ENCODE assay signal across 12 cellular contexts in the genomic region with DNA sequence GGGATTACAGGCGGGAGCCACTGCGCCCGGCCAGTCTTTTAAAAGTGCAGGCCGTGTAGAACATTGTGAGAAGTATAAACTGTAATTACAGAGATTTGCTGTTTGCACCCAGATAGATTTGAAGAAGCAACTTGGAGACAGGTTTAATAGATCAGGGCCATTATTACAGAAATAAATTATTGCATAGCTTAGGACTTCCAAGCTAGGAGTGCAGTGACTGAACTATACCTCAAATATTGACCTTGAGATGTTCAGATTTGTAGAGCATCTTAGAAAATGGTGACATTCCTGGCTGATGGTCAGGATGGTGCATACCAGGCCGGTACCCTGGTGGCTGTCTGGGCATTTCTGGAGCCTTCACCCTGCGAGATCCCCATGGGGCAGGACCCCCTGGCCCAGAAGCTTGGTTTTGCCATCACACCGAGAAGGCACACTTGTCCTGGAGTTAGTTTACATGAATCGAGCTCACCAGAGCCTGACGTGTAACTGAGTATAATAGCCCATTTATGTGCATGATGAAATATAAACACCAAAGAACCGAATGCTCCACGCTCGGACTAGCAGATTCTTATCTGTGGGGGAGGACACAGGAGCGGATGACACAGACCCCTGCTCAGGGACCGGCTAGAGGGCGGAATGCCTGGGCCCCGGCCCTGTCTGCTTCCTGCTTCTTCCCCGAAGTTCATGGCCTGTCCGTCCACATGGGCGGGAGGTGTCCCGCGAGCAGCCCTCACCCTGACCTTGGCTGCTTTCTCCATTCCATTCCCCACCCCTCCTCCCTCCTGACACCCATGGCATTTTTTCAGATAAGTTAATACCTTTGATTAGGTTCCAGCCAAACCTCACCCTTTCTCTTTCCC. TPM values are rescaled to one million over a fixed set of nuclear protein-coding genes. Genes with fewer than 3 reads are reported as not detected.
DNase-seq lines count a peak whose midpoint lies in the region; ATAC-seq and TF ChIP-seq lines count a peak whose summit lies in the region.
"Had no signal": no experiment of that assay in that cellular context is flagged by ENCODE, and none has a peak within 500 bp of the region (broad histone marks: within the 10 kb centered on the region; RNA-seq: fewer than 3 reads in every experiment).

No MANE protein-coding gene starts in this region.

- CTCF ChIA-PET in IMR-90 (lab: Yijun Ruan, JAX): interaction anchor here (0.6 to 0.7 kb wide), 3 partner anchors 60 to 1646 kb away, joined by 3 read pairs; no protein-coding TSS in a partner anchor

- DNase-seq in IMR-90 (peak; percentile 89), chondrocyte (ENCODE audit: low spot score) (no peak), left lobe of liver (ENCODE audit: low spot score) (peak; percentile 60), spleen (no peak), glomerular visceral epithelial cell (ENCODE audit: extremely low spot score) (no peak), DMS53 treated with DMSO at 0.1 percent for 48 hours (lab: John Stamatoyannopoulos, UW; ENCODE audit: unreplicated experiment) (no peak)
- DNase-seq in activated CD4-positive, alpha-beta T cell treated with anti-CD3 and anti-CD28 coated beads for 1 hour: no peak
- DNase-seq: DMS79 treated with DMSO at 0.1 percent for 48 hours, NCI-H1417, T-helper 2 cell had no signal

- peak overlapping the region; percentile 57 for H4K5ac ChIP-seq in IMR-90 (ENCODE audit: low read depth, low read length)

- H3K79me1 ChIP-seq in IMR-90 (ENCODE audit: low read depth in 1 of 2, low read length in 2 of 2): no peaks in the 10 kb centered on the region

- H3K56ac ChIP-seq in IMR-90 (ENCODE audit: extremely low read depth, insufficient read depth, low read length): 0 out of 2 replicates have a peak overlapping the region, but pooled peaks have one; percentile 16

- peak overlapping the region; percentile 62 to 90 for H4K8ac ChIP-seq in IMR-90 (ENCODE audit: low read depth in 2 of 2, low read length in 2 of 2)

- peak overlapping the region; percentile 71 for H3K27ac Mint-ChIP-seq in chondrocyte (ENCODE audit: unreplicated experiment)
- H3K27ac Mint-ChIP-seq: activated T-helper 2 cell treated with anti-CD3 and anti-CD28 coated beads, Interferon-gamma antibody, Interleukin-2, Interleukin-4, amounts not matched to agents 10 μg/mL and 5 μg/mL and 100 μg/mL, durations not matched to agents 14 hours and 24 hours and 36 hours had no signal

- peak overlapping the region; percentile 83 for H3K27ac ChIP-seq in IMR-90 (ENCODE audit: insufficient read depth, low read length)
- H3K27ac ChIP-seq in spleen: peak overlapping the region; percentile 35 to 94 (median 87)

- H3K4me1 ChIP-seq in IMR-90 (ENCODE audit: control insufficient read depth, insufficient read depth, low read length) (peaks cover 25% of the 10 kb centered on the region), spleen (peaks cover 4 to 72% (median 32%) of the 10 kb centered on the region in 6 donors)

- BruUV-seq in IMR-90 (replicated peaks; lab: Mats Ljungman, UMichigan): no TSS peak

- peak overlapping the region; percentile 64 for H3K18ac ChIP-seq in IMR-90 (ENCODE audit: low read depth, low read length)

- H2AK5ac ChIP-seq in IMR-90 (ENCODE audit: low read depth, low read length): peak overlapping the region; percentile 83

- H2AK9ac ChIP-seq in IMR-90 (replicated peaks; ENCODE audit: low read depth, low read length, poor library complexity): peak overlapping the region; percentile 70

- in situ Hi-C loops in IMR-90 (cut with MboI; ENCODE audit: low sequenced_read_pairs): no loop called here

- H3K23ac ChIP-seq in IMR-90 (ENCODE audit: low read depth, low read length): peak overlapping the region; percentile 89

- TF ChIP-seq POLR2A in IMR-90 (IDR thresholded peaks at IDR 0.05; ENCODE audit: low read depth, low read length) (no peak), spleen (IDR thresholded peaks at IDR 0.05) (no peak)

- TF ChIP-seq CTCF in IMR-90 (conservative IDR thresholded peaks at IDR 0.05; ENCODE audit: low read depth, low read length): no peak; the same call in 1 of the 2 replicates
- TF ChIP-seq CTCF in chondrocyte (IDR thresholded peaks at IDR 0.05): no peak
- TF ChIP-seq CTCF in spleen (IDR thresholded peaks at IDR 0.05 in 8 of 11, conservative IDR thresholded peaks at IDR 0.05 in 3 of 11): no peak

- no peaks in the 10 kb centered on the region for H3K9me3 Mint-ChIP-seq in chondrocyte (ENCODE audit: low read depth)
- H3K9me3 Mint-ChIP-seq: activated T-helper 2 cell treated with anti-CD3 and anti-CD28 coated beads, Interferon-gamma antibody, Interleukin-2, Interleukin-4, amounts not matched to agents 10 μg/mL and 5 μg/mL and 100 μg/mL, durations not matched to agents 14 hours and 24 hours and 36 hours had no signal

- H3K36me3 ChIP-seq in IMR-90 (ENCODE audit: control insufficient read depth, insufficient read depth, low read length): no peaks in the 10 kb centered on the region
- H3K36me3 ChIP-seq in spleen: no peaks in the 10 kb centered on the region

- H3K36me3 Mint-ChIP-seq in chondrocyte (ENCODE audit: low read depth): no peaks in the 10 kb centered on the region

- H3K27me3 ChIP-seq in IMR-90 (ENCODE audit: control insufficient read depth, insufficient read depth, low read length) (no peaks in the 10 kb centered on the region), spleen (replicated peaks in 1 of 7) (peaks cover 0 to 3% (median 0%) of the 10 kb centered on the region in 7 donors)

- H4K20me1 ChIP-seq in IMR-90 (ENCODE audit: insufficient read depth, low read length): no peaks in the 10 kb centered on the region

- intact Hi-C loops in IMR-90 (cut with micrococcal nuclease) (loop anchor here (1.0 kb wide), 1 partner anchor 31 kb away; no protein-coding TSS in a partner anchor), spleen (cut with DNase I; ENCODE audit: low total_unique reads) (no loop called here)

- H2BK120ac ChIP-seq in IMR-90 (ENCODE audit: low read depth, low read length): peak overlapping the region; percentile 89

- dilution Hi-C loops in IMR-90 (cut with HindIII; ENCODE audit: low sequenced_read_pairs, unreplicated experiment): no loop called here

- H3K4ac ChIP-seq in IMR-90 (ENCODE audit: low read depth, low read length): peak overlapping the region; percentile 85

- peak; percentile 83 for ATAC-seq in IMR-90 (ENCODE audit: low read depth)
- peak; percentile 47 for ATAC-seq in left lobe of liver
- no peak for ATAC-seq in HG03565 (IDR thresholded peaks at IDR 0.05; ENCODE audit: unreplicated experiment)

- H3K9me3 ChIP-seq in IMR-90 (ENCODE audit: control insufficient read depth, insufficient read depth, low read length) (no peaks in the 10 kb centered on the region), spleen (no peaks in the 10 kb centered on the region)

- peak overlapping the region; percentile 70 for H2BK20ac ChIP-seq in IMR-90 (ENCODE audit: low read depth, low read length)

- peak overlapping the region; percentile 62 for H3K4me2 ChIP-seq in IMR-90 (ENCODE audit: low read depth, low read length)

- H3K14ac ChIP-seq in IMR-90 (replicated peaks; ENCODE audit: low read depth, low read length): peak overlapping the region; percentile 58

- peak overlapping the region; percentile 94 for H2BK15ac ChIP-seq in IMR-90 (ENCODE audit: low read depth, low read length)

- no peak overlapping the region for H3K4me3 ChIP-seq in IMR-90 (ENCODE audit: insufficient read depth, low read depth, low read length)
- peak overlapping the region in 1 of 8 donors; percentile 2 for H3K4me3 ChIP-seq in spleen

- TF ChIP-seq RAD21 in IMR-90 (IDR thresholded peaks at IDR 0.05; ENCODE audit: low read length): no peak

- H2BK5ac ChIP-seq in IMR-90 (ENCODE audit: low read depth, low read length, poor library complexity, severe bottlenecking): peak overlapping the region; percentile 35

- H3K9ac ChIP-seq in IMR-90 (ENCODE audit: low read depth, low read length): peak overlapping the region; percentile 31; the same call in 1 of the 2 replicates

- H2AFZ ChIP-seq in IMR-90 (replicated peaks; ENCODE audit: low read length, poor library complexity): peak overlapping the region; percentile 94

- no peak overlapping the region for H3K4me3 Mint-ChIP-seq in chondrocyte (ENCODE audit: unreplicated experiment)

- H3K4me1 Mint-ChIP-seq in chondrocyte (ENCODE audit: low read depth): peaks cover 35% of the 10 kb centered on the region

- H3K9me1 ChIP-seq in IMR-90 (ENCODE audit: insufficient read depth, low read length): peaks cover 15% of the 10 kb centered on the region

- H4K91ac ChIP-seq in IMR-90 (ENCODE audit: insufficient read depth, low read depth, low read length): peak overlapping the region; percentile 83

- WGBS in IMR-90 (ENCODE audit: extremely low coverage in 2 of 2, insufficient read length in 1 of 2), 2 experiments: 13% methylated on average over 9 of the region's 21 CpGs; no CpG with 5 or more reads in 1 of the 2 experiments
- WGBS in spleen, 5 donors: 64 to 80% (median 74%) methylated on average over 19 to 21 of the region's 21 CpGs

- POLR2A ChIA-PET in IMR-90 (lab: Charles Lee; ENCODE audit: unreplicated experiment): no interaction called here

- no peaks in the 10 kb centered on the region for H3K27me3 Mint-ChIP-seq in chondrocyte (ENCODE audit: low read depth)

TF ChIP-seq in IMR-90, 13 proteins besides CTCF, POLR2A, EP300 and RAD21 (continues in another document):
- TF ChIP-seq BHLHE40 (IDR thresholded peaks at IDR 0.05; ENCODE audit: low read depth, low read length) (peak; percentile 42; the same call in 1 of the 2 replicates), MXI1 (IDR thresholded peaks at IDR 0.05; ENCODE audit: borderline replicate concordance, low read depth, low read length) (no peak)

RNA-seq across cellular contexts. Expression of a gene that starts 32.1 kb away (rescaled TPM):
- total RNA-seq in IMR-90 (2012; rRNA removed) (0.90 and 1.9 TPM in 2 replicates), chondrocyte (5.8 to 11.8 TPM (median 6.5 TPM) in 3 replicates), left lobe of liver (6.8 TPM), spleen (1 to 10 TPM; 1.2 to 8.3 (median 3.8) TPM)
- polyA plus RNA-seq in IMR-90 (2012; rRNA removed) (3.8 and 4.7 TPM in 2 replicates), spleen (under 1 TPM; 0.30 to 0.70 (median 0.64) TPM)
- 1.2 and 1.6 TPM in 2 replicates for polyA plus RNA-seq in IMR-90 (2012; cell fraction: cytosol; rRNA removed)
- polyA plus RNA-seq in IMR-90 (2012; cell fraction: nucleus; rRNA removed; ENCODE audit: low replicate concordance): 17.9 and 21.8 TPM in 2 replicates
- total RNA-seq: activated T-helper 2 cell treated with anti-CD3 and anti-CD28 coated beads, Interferon-gamma antibody, Interleukin-2, Interleukin-4, amounts not matched to agents 10 μg/mL and 5 μg/mL and 100 μg/mL, durations not matched to agents 14 hours and 24 hours and 36 hours had no signal

RNA-seq across cellular contexts. Expression of a gene that starts 32.9 kb away (rescaled TPM):
- total RNA-seq in IMR-90 (2012; rRNA removed) (2.2 and 3.3 TPM in 2 replicates), chondrocyte (42.3 to 59.8 TPM (median 45.7 TPM) in 3 replicates), left lobe of liver (50.6 TPM), spleen (100 to 1,000 TPM in 5 of 7 donors, 10 to 100 TPM in 2; 53.6 to 166 (median 133) TPM)
- polyA plus RNA-seq in IMR-90 (2012; rRNA removed) (14.0 and 14.8 TPM in 2 replicates), spleen (10 to 100 TPM; 22.7 to 53.8 (median 34.3) TPM)
- 11.4 and 20.5 TPM in 2 replicates for polyA plus RNA-seq in IMR-90 (2012; cell fraction: cytosol; rRNA removed)
- polyA plus RNA-seq in IMR-90 (2012; cell fraction: nucleus; rRNA removed; ENCODE audit: low replicate concordance): 47.4 and 93.1 TPM in 2 replicates

RNA-seq across cellular contexts. Expression of a gene that starts 32.9 kb away (rescaled TPM):
- 14.4 and 16.7 TPM in 2 replicates for total RNA-seq in IMR-90 (2012; rRNA removed)
- 9.2 and 10.1 TPM in 2 replicates for polyA plus RNA-seq in IMR-90 (2012; rRNA removed)
- polyA plus RNA-seq in IMR-90 (2012; cell fraction: cytosol; rRNA removed): 6.3 and 8.7 TPM in 2 replicates
- polyA plus RNA-seq in IMR-90 (2012; cell fraction: nucleus; rRNA removed; ENCODE audit: low replicate concordance): 14.0 and 18.3 TPM in 2 replicates
- total RNA-seq in chondrocyte: 51.4 to 72.7 TPM (median 55.4 TPM) in 3 replicates
- total RNA-seq in left lobe of liver: 16.4 TPM
- 10 to 100 TPM in 6 of 7 donors, 1 to 10 TPM in 1; 5.6 to 33.6 (median 25.5) TPM for total RNA-seq in spleen
- polyA plus RNA-seq in spleen: 1 to 10 TPM; 1.3 to 5.4 (median 3.0) TPM

Comparison
In these comparisons a context has a peak if more than half of its experiments do, and no peak if none do; other contexts are left out.
1. DNase-seq: peak in IMR-90 (single experiment) and left lobe of liver (single experiment); none in chondrocyte (single experiment), spleen (single experiment), glomerular visceral epithelial cell (single experiment), activated CD4-positive, alpha-beta T cell treated with anti-CD3 and anti-CD28 coated beads for 1 hour (single experiment) and DMS53 treated with DMSO at 0.1 percent for 48 hours (single experiment).